Comparison of ENCODE assay signal across 21 cellular contexts in genomic region chrX:48447201-48447600, GRCh38. TPM values are rescaled to one million over a fixed set of nuclear protein-coding genes. Genes with fewer than 3 reads are reported as not detected.
"Had no signal": no experiment of that assay in that cellular context is flagged by ENCODE, and none has a peak within 500 bp of the region (broad histone marks: within the 10 kb centered on the region; RNA-seq: fewer than 3 reads in every experiment).

No MANE protein-coding gene starts in this region.

RNA-seq across cellular contexts. Expression of gene SLC38A5, which starts 22.9 kb away (rescaled TPM):
- total RNA-seq: cardiac muscle cell had no signal
- polyA plus RNA-seq: cardiac muscle cell had no signal

RNA-seq across cellular contexts. Expression of gene SSX4B, which starts 35.4 kb away (rescaled TPM):
- total RNA-seq: activated naive CD4-positive, alpha-beta T cell treated with anti-CD3 and anti-CD28 coated beads for 36 hours; activated naive CD4-positive, alpha-beta T cell treated with anti-CD3 and anti-CD28 coated beads, Interleukin-2, amount 50 U/mL, for 72 hours; activated naive CD8-positive, alpha-beta T cell treated with anti-CD3 and anti-CD28 coated beads for 36 hours; activated naive CD8-positive, alpha-beta T cell treated with anti-CD3 and anti-CD28 coated beads, Interleukin-2, amount 10 ng/mL, durations not matched to agents 7 days and 5 days; activated T-cell treated with anti-CD3 and anti-CD28 coated beads, Interleukin-2, amount 50 U/mL, for 4 hours; activated T-cell treated with anti-CD3 and anti-CD28 coated beads, Interleukin-2, amount 50 U/mL, for 72 hours; activated T-helper 1 cell treated with anti-CD3 and anti-CD28 coated beads, Interleukin-12 subunit alpha, Interleukin-12 subunit beta, Interleukin-2, Interleukin-4 antibody, amounts not matched to agents 30 ng/mL and 10 ng/mL and 1 ng/mL, durations not matched to agents 14 hours and 24 hours and 36 hours; activated T-helper 17 cell treated with anti-CD3 and anti-CD28 coated beads, Interleukin-2, amount 50 U/mL, for 72 hours; activated T-helper 2 cell treated with anti-CD3 and anti-CD28 coated beads, Interferon-gamma antibody, Interleukin-2, Interleukin-4, amounts not matched to agents 10 μg/mL and 5 μg/mL and 100 μg/mL, durations not matched to agents 14 hours and 24 hours and 36 hours; adrenal gland; aorta; ascending aorta; astrocyte; body of pancreas; breast epithelium; bronchial epithelial cell; cardiac muscle cell; cardiac septum; cerebellum; chondrocyte had no signal
- polyA plus RNA-seq: adipose tissue, adrenal gland, aorta, cardiac muscle cell had no signal
